In genomic region chr17:50893183-50893993, GRCh38 we compare ENCODE assay signal across 1 cellular context.
TF ChIP-seq lines count a peak whose summit lies in the region.

No MANE protein-coding gene starts in this region.

TF ChIP-seq in HepG2, 621 proteins besides CTCF, POLR2A, EP300 and RAD21 (continued from another document and continues in another):
- TF ChIP-seq NKX3-1 (CRISPR knock-in tag; IDR thresholded peaks at IDR 0.05): no peak; the same call in 1 of the 2 replicates
- TF ChIP-seq ZFP62 (CRISPR knock-in tag; IDR thresholded peaks at IDR 0.05): no peak
- TF ChIP-seq, protein P1, sequence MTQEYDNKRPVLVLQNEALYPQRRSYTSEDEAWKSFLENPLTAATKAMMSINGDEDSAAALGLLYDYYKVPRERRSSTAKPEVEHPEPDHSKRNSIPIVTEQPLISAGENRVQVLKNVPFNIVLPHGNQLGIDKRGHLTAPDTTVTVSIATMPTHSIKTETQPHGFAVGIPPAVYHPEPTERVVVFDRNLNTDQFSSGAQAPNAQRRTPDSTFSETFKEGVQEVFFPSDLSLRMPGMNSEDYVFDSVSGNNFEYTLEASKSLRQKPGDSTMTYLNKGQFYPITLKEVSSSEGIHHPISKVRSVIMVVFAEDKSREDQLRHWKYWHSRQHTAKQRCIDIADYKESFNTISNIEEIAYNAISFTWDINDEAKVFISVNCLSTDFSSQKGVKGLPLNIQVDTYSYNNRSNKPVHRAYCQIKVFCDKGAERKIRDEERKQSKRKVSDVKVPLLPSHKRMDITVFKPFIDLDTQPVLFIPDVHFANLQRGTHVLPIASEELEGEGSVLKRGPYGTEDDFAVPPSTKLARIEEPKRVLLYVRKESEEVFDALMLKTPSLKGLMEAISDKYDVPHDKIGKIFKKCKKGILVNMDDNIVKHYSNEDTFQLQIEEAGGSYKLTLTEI (CRISPR knock-in tag; conservative IDR thresholded peaks at IDR 0.05): no peak
- TF ChIP-seq POLR2G (IDR thresholded peaks at IDR 0.05; ENCODE audit: low read depth, low read length): peak; percentile 81
- TF ChIP-seq HMGA1 (CRISPR knock-in tag; conservative IDR thresholded peaks at IDR 0.05): no peak
- no peak for TF ChIP-seq TFAP4 (IDR thresholded peaks at IDR 0.05; ENCODE audit: borderline replicate concordance, low read depth)
- no peak for TF ChIP-seq ZKSCAN5 (CRISPR knock-in tag; IDR thresholded peaks at IDR 0.05)
- no peak for TF ChIP-seq ZNF24 (IDR thresholded peaks at IDR 0.05)
- no peak for TF ChIP-seq ATAD3A (CRISPR knock-in tag; IDR thresholded peaks at IDR 0.05)
- TF ChIP-seq, protein P2, sequence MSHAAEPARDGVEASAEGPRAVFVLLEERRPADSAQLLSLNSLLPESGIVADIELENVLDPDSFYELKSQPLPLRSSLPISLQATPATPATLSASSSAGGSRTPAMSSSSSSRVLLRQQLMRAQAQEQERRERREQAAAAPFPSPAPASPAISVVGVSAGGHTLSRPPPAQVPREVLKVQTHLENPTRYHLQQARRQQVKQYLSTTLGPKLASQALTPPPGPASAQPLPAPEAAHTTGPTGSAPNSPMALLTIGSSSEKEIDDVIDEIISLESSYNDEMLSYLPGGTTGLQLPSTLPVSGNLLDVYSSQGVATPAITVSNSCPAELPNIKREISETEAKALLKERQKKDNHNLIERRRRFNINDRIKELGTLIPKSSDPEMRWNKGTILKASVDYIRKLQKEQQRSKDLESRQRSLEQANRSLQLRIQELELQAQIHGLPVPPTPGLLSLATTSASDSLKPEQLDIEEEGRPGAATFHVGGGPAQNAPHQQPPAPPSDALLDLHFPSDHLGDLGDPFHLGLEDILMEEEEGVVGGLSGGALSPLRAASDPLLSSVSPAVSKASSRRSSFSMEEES (CRISPR knock-in tag; IDR thresholded peaks at IDR 0.05): peak; percentile 98
- peak; percentile 69; the same call in 1 of the 2 replicates for TF ChIP-seq ZNF564 (CRISPR knock-in tag; IDR thresholded peaks at IDR 0.05)
- TF ChIP-seq, protein P3, sequence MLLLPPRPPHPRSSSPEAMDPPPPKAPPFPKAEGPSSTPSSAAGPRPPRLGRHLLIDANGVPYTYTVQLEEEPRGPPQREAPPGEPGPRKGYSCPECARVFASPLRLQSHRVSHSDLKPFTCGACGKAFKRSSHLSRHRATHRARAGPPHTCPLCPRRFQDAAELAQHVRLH (CRISPR knock-in tag; IDR thresholded peaks at IDR 0.05; ENCODE audit: borderline replicate concordance, low read depth): peak; percentile 72
- TF ChIP-seq ZNF362 (CRISPR knock-in tag; IDR thresholded peaks at IDR 0.05; ENCODE audit: borderline replicate concordance): peak; percentile 54; the same call in 1 of the 2 replicates
- TF ChIP-seq CHD2 (IDR thresholded peaks at IDR 0.05; ENCODE audit: low read depth, low read length): no peak
- TF ChIP-seq, protein P4, sequence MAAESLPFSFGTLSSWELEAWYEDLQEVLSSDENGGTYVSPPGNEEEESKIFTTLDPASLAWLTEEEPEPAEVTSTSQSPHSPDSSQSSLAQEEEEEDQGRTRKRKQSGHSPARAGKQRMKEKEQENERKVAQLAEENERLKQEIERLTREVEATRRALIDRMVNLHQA (CRISPR knock-in tag; IDR thresholded peaks at IDR 0.05): no peak
- TF ChIP-seq SRF (IDR thresholded peaks at IDR 0.05; ENCODE audit: low read depth, low read length): no peak
- no peak for TF ChIP-seq PRPF4 (IDR thresholded peaks at IDR 0.05; ENCODE audit: low read depth, low read length, poor library complexity, severe bottlenecking)
- TF ChIP-seq PTBP1 (IDR thresholded peaks at IDR 0.05; ENCODE audit: low read depth, low read length, poor library complexity, severe bottlenecking): no peak
- TF ChIP-seq ZNF615 (CRISPR knock-in tag; IDR thresholded peaks at IDR 0.05; ENCODE audit: borderline replicate concordance): peak; percentile 74; the same call in 1 of the 2 replicates
- peak; percentile 70; the same call in 1 of the 2 replicates for TF ChIP-seq ZNF205 (CRISPR knock-in tag; IDR thresholded peaks at IDR 0.05)
- peak; percentile 84 for TF ChIP-seq PHF21A (CRISPR knock-in tag; IDR thresholded peaks at IDR 0.05)
- TF ChIP-seq ZNF792 (CRISPR knock-in tag; IDR thresholded peaks at IDR 0.05): peak; percentile 94
- peak; percentile 88; the same call in 1 of the 2 replicates for TF ChIP-seq ZNF598 (CRISPR knock-in tag; IDR thresholded peaks at IDR 0.05; ENCODE audit: borderline replicate concordance)
- TF ChIP-seq SRSF9 (IDR thresholded peaks at IDR 0.05; ENCODE audit: borderline replicate concordance, insufficient read depth, low read depth, low read length, poor library complexity, severe bottlenecking): no peak
- TF ChIP-seq ZNF670 (CRISPR knock-in tag; IDR thresholded peaks at IDR 0.05; ENCODE audit: borderline replicate concordance): no peak
- TF ChIP-seq ATF1 (CRISPR knock-in tag; IDR thresholded peaks at IDR 0.05): no peak
- TF ChIP-seq ZNF766 (CRISPR knock-in tag; IDR thresholded peaks at IDR 0.05; ENCODE audit: borderline replicate concordance): no peak
- peak; percentile 87 for TF ChIP-seq KMT2B (CRISPR knock-in tag; IDR thresholded peaks at IDR 0.05)
- no peak for TF ChIP-seq NFRKB (IDR thresholded peaks at IDR 0.05)
- TF ChIP-seq ZNF83 (CRISPR knock-in tag; IDR thresholded peaks at IDR 0.05; ENCODE audit: borderline replicate concordance): 0 out of 2 replicates have a peak, but pooled peaks have one; percentile 80
- peak; percentile 87 for TF ChIP-seq ZNF331 (CRISPR knock-in tag; IDR thresholded peaks at IDR 0.05)
- TF ChIP-seq ZNF772 (CRISPR knock-in tag; IDR thresholded peaks at IDR 0.05): peak; percentile 98
- peak; percentile 61; the same call in 1 of the 2 replicates for TF ChIP-seq ZNF768 (CRISPR knock-in tag; IDR thresholded peaks at IDR 0.05)
- TF ChIP-seq, protein P5, sequence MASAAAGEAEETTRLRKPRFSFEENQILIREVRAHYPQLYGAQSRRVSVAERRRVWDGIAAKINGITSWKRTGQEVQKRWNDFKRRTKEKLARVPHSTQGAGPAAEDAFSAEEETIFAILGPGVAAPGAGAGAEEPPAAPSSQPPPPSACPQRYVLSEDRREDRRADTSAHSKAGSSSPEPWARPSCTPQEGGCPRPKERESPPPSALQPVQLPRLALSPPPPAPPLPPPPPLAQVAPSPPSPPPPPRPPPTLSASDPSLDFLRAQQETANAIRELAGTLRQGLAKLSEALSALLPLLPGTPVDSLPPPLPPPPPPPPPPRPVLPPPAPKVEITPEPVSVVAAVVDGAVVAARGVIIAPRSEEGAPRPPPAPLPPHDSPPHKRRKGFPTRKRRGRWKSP (CRISPR knock-in tag; IDR thresholded peaks at IDR 0.05): peak; percentile 92
- peak; percentile 78 for TF ChIP-seq ZSCAN25 (CRISPR knock-in tag; IDR thresholded peaks at IDR 0.05)
- TF ChIP-seq FOXO1 (CRISPR knock-in tag; IDR thresholded peaks at IDR 0.05): peak; percentile 81
- TF ChIP-seq, protein P6, sequence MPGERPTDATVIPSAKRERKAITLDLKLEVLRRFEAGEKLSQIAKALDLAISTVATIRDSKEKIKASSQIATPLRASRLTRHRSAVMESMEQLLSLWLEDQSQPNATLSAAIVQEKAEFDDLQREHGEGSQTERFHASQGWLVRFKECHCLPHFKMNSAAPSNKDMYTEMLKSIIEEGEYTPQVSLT (CRISPR knock-in tag; IDR thresholded peaks at IDR 0.05; ENCODE audit: borderline replicate concordance, low read depth): no peak
- peak; percentile 94 for TF ChIP-seq NFKBIZ (CRISPR knock-in tag; IDR thresholded peaks at IDR 0.05)
- peak; percentile 76 for TF ChIP-seq BCL6 (CRISPR knock-in tag; IDR thresholded peaks at IDR 0.05)
- no peak for TF ChIP-seq SRSF1 (optimal IDR thresholded peaks at IDR 0.05; ENCODE audit: low read depth, low read length)
- peak; percentile 83; the same call in 1 of the 2 replicates for TF ChIP-seq MTA1 (CRISPR knock-in tag; IDR thresholded peaks at IDR 0.05; ENCODE audit: borderline replicate concordance)
- peak; percentile 98 for TF ChIP-seq MIER3 (CRISPR knock-in tag; IDR thresholded peaks at IDR 0.05; ENCODE audit: borderline replicate concordance)
- TF ChIP-seq ZNF619 (CRISPR knock-in tag; IDR thresholded peaks at IDR 0.05): peak; percentile 65; the same call in 1 of the 2 replicates
- TF ChIP-seq GTF2F1 (IDR thresholded peaks at IDR 0.05; ENCODE audit: low read length): no peak
- TF ChIP-seq ELK4 (CRISPR knock-in tag; IDR thresholded peaks at IDR 0.05; ENCODE audit: borderline replicate concordance): no peak
- no peak for TF ChIP-seq TRIM24 (CRISPR knock-in tag; IDR thresholded peaks at IDR 0.05)
- TF ChIP-seq GPN1 (CRISPR knock-in tag; IDR thresholded peaks at IDR 0.05; ENCODE audit: borderline replicate concordance): no peak
- TF ChIP-seq ZNF30 (CRISPR knock-in tag; IDR thresholded peaks at IDR 0.05): no peak
- TF ChIP-seq MED8 (CRISPR knock-in tag; IDR thresholded peaks at IDR 0.05; ENCODE audit: insufficient replicate concordance): peak; percentile 65
- TF ChIP-seq ZBTB39 (CRISPR knock-in tag; IDR thresholded peaks at IDR 0.05): no peak
- TF ChIP-seq FOSL1 (CRISPR knock-in tag; IDR thresholded peaks at IDR 0.05; ENCODE audit: borderline replicate concordance): no peak
- no peak for TF ChIP-seq TEAD2 (CRISPR knock-in tag; IDR thresholded peaks at IDR 0.05)
- TF ChIP-seq PBX3 (CRISPR knock-in tag; IDR thresholded peaks at IDR 0.05; ENCODE audit: borderline replicate concordance): no peak
- TF ChIP-seq RFXANK (CRISPR knock-in tag; IDR thresholded peaks at IDR 0.05): no peak
- no peak; the same call in 1 of the 2 replicates for TF ChIP-seq ZNF816 (CRISPR knock-in tag; IDR thresholded peaks at IDR 0.05; ENCODE audit: borderline replicate concordance)
- TF ChIP-seq, protein P7, sequence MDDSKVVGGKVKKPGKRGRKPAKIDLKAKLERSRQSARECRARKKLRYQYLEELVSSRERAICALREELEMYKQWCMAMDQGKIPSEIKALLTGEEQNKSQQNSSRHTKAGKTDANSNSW (CRISPR knock-in tag; IDR thresholded peaks at IDR 0.05; ENCODE audit: borderline replicate concordance): no peak; the same call in 1 of the 2 replicates
- TF ChIP-seq ZNF709 (CRISPR knock-in tag; IDR thresholded peaks at IDR 0.05): peak; percentile 71
- TF ChIP-seq EZH2 (conservative IDR thresholded peaks at IDR 0.05; ENCODE audit: low read depth, low read length): no peak
